Comparison of ENCODE assay signal across 23 cellular contexts in the genomic region with DNA sequence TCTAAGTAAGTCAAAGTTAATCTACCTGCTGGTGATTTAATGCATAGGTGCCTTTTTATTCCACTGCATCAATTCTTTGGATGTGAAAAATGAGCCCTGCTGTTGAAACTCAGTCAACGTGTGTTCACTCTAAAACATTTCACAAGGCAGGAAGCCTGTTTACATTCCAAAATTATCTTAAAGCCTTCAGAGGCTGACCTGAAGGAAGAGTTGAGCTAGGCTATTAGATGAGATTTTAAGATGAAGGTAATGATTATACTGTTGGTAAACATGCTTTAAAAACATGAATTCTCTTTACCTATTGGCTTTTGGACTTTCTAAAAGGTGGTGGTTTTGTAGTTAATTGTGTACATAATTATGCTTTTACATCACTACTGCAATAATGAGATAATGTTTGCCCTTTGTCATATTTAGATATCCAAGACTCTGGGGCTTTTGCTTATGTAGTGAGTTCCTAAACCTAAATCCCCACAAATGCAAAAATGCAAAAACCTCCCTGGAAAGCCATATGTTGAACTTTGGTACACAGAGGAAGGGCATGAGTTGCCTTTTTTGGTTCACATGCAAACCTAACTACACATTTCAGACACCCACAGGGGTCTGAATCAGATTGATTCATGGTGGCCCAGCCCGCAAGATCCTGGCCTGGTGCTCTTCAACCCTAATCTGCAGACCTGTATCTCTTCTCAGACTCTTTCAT.
"Had no signal": no experiment of that assay in that cellular context is flagged by ENCODE, and none has a peak within 500 bp of the region (broad histone marks: within the 10 kb centered on the region; RNA-seq: fewer than 3 reads in every experiment).

No MANE protein-coding gene starts in this region.

- H2AFZ ChIP-seq: hepatocyte had no signal

- H3K27ac ChIP-seq: epithelial cell of prostate, esophagus muscularis mucosa, hepatocyte, pancreas, stomach, thoracic aorta had no signal

- H3K4me3 Mint-ChIP-seq: dendritic cell treated with granulocyte-macrophage colony-stimulating factor and Interleukin-4, amounts not matched to agents 40 ng/mL and 50 ng/mL, for 4 days; effector memory CD8-positive, alpha-beta T cell; natural killer cell treated with Interleukin-12 subunit alpha and Interleukin-12 subunit beta and Interleukin-15 and Interleukin-18, amount 100 ng/mL, for 72 hours; type B pancreatic cell had no signal

- H3K4me3 ChIP-seq: esophagus muscularis mucosa, hepatocyte, lung, pancreas, stomach, thoracic aorta had no signal

- H3K27me3 ChIP-seq: esophagus muscularis mucosa, hepatocyte, pancreas, stomach had no signal

- H3K27me3 Mint-ChIP-seq: dendritic cell treated with granulocyte-macrophage colony-stimulating factor and Interleukin-4, amounts not matched to agents 40 ng/mL and 50 ng/mL, for 4 days; effector memory CD8-positive, alpha-beta T cell; natural killer cell treated with Interleukin-12 subunit alpha and Interleukin-12 subunit beta and Interleukin-15 and Interleukin-18, amount 100 ng/mL, for 72 hours; progenitor cell of endocrine pancreas; type B pancreatic cell had no signal

- H3K27ac Mint-ChIP-seq: natural killer cell treated with Interleukin-12 subunit alpha and Interleukin-12 subunit beta and Interleukin-15 and Interleukin-18, amount 100 ng/mL, for 72 hours; type B pancreatic cell had no signal

- H3K4me2 ChIP-seq: hepatocyte had no signal

- ATAC-seq: effector memory CD8-positive, alpha-beta T cell; left colon; left ventricle myocardium superior; natural killer cell treated with Interleukin-12 subunit alpha and Interleukin-12 subunit beta and Interleukin-15 and Interleukin-18, amount 100 ng/mL, for 72 hours; pancreas; right cardiac atrium had no signal

- DNase-seq: effector memory CD8-positive, alpha-beta T cell; foreskin fibroblast; left colon; left ventricle myocardium superior; mesenchymal stem cell; midbrain; occipital lobe; pancreas; right cardiac atrium; small intestine; stimulated activated CD4-positive, alpha-beta T cell treated with anti-CD3 and anti-CD28 coated beads, Interleukin-12 subunit alpha, Interleukin-12 subunit beta, amount 100 ng/mL, for 4 hours; stimulated activated naive CD4-positive, alpha-beta T cell; stomach; substantia nigra had no signal

- H3K4me1 ChIP-seq: pancreas had no signal

- H3K9me3 Mint-ChIP-seq: dendritic cell treated with granulocyte-macrophage colony-stimulating factor and Interleukin-4, amounts not matched to agents 40 ng/mL and 50 ng/mL, for 4 days; effector memory CD8-positive, alpha-beta T cell; natural killer cell treated with Interleukin-12 subunit alpha and Interleukin-12 subunit beta and Interleukin-15 and Interleukin-18, amount 100 ng/mL, for 72 hours; type B pancreatic cell had no signal

- H3K9me3 ChIP-seq: esophagus muscularis mucosa, pancreas, stomach, thoracic aorta had no signal
